ENCODE assay signal across 14 cellular contexts in genomic region chr2:211503856-211504255, GRCh38.
DNase-seq lines count a peak whose midpoint lies in the region; ATAC-seq and TF ChIP-seq lines count a peak whose summit lies in the region.
"Had no signal": no experiment of that assay in that cellular context is flagged by ENCODE, and none has a peak within 500 bp of the region (broad histone marks: within the 10 kb centered on the region; RNA-seq: fewer than 3 reads in every experiment).

No MANE protein-coding gene starts in this region.

- H3K27ac ChIP-seq in left lung = no peak overlapping the region
- H3K27ac ChIP-seq: sigmoid colon had no signal

- H3K4me1 Mint-ChIP-seq in mesothelial cell of epicardium = no peaks in the 10 kb centered on the region
- H3K4me1 Mint-ChIP-seq: activated naive CD8-positive, alpha-beta T cell treated with anti-CD3 and anti-CD28 coated beads, Interleukin-2, amount 50 U/mL, for 24 hours had no signal

- intact Hi-C loops in left lung (cut with DNase I) = no loop called here

- DNase-seq in DMS53 (lab: John Stamatoyannopoulos, UW) (peak; percentile 27), DMS53 treated with DMSO at 0.1 percent for 48 hours (lab: John Stamatoyannopoulos, UW; ENCODE audit: unreplicated experiment) (no peak), NAMALWA (ENCODE audit: low spot score) (peak; percentile 44), mesothelial cell of epicardium (ENCODE audit: low spot score in 2 of 2, unreplicated experiment in 2 of 2) (no peak), left lung (no peak), NCI-H1930 (lab: John Stamatoyannopoulos, UW) (no peak), MG63 (no peak)
- DNase-seq: activated naive CD8-positive, alpha-beta T cell treated with anti-CD3 and anti-CD28 coated beads, Interleukin-2, amount 50 U/mL, for 24 hours; DMS79 treated with DMSO at 0.1 percent for 48 hours; hippocampal formation; NCI-H69; sigmoid colon; T-helper 1 cell had no signal

- ATAC-seq in HG02678 (IDR thresholded peaks at IDR 0.05; ENCODE audit: unreplicated experiment) = peak; percentile 69
- ATAC-seq in left lung = no peak
- ATAC-seq: activated naive CD8-positive, alpha-beta T cell treated with anti-CD3 and anti-CD28 coated beads, Interleukin-2, amount 50 U/mL, for 24 hours had no signal

- TF ChIP-seq CTCF in mesothelial cell of epicardium (IDR thresholded peaks at IDR 0.05; ENCODE audit: unreplicated experiment) = peak; percentile 33
- TF ChIP-seq CTCF in left lung (IDR thresholded peaks at IDR 0.05) = no peak

- no peaks in the 10 kb centered on the region for H3K27me3 Mint-ChIP-seq in mesothelial cell of epicardium (ENCODE audit: low read depth)
- H3K27me3 Mint-ChIP-seq: activated naive CD8-positive, alpha-beta T cell treated with anti-CD3 and anti-CD28 coated beads, Interleukin-2, amount 50 U/mL, for 24 hours had no signal

- H3K4me1 ChIP-seq in left lung = no peaks in the 10 kb centered on the region
- H3K4me1 ChIP-seq: sigmoid colon had no signal

- H3K27me3 ChIP-seq in left lung (no peaks in the 10 kb centered on the region), MG63 (no peaks in the 10 kb centered on the region)
- H3K27me3 ChIP-seq: sigmoid colon had no signal

- H3K36me3 ChIP-seq in left lung = no peaks in the 10 kb centered on the region
- no peaks in the 10 kb centered on the region for H3K36me3 ChIP-seq in MG63
- H3K36me3 ChIP-seq: sigmoid colon had no signal

- no peak overlapping the region for H3K4me3 Mint-ChIP-seq in mesothelial cell of epicardium
- H3K4me3 Mint-ChIP-seq: activated naive CD8-positive, alpha-beta T cell treated with anti-CD3 and anti-CD28 coated beads, Interleukin-2, amount 50 U/mL, for 24 hours had no signal

- H3K9me3 ChIP-seq in left lung (peaks cover 0 to 11% of the 10 kb centered on the region in 2 donors), MG63 (no peaks in the 10 kb centered on the region)

- no peak overlapping the region for H3K27ac Mint-ChIP-seq in mesothelial cell of epicardium
- H3K27ac Mint-ChIP-seq: activated naive CD8-positive, alpha-beta T cell treated with anti-CD3 and anti-CD28 coated beads, Interleukin-2, amount 50 U/mL, for 24 hours had no signal

- peaks cover 24% of the 10 kb centered on the region for H3K36me3 Mint-ChIP-seq in mesothelial cell of epicardium

- H3K9me3 Mint-ChIP-seq in mesothelial cell of epicardium = peaks cover 48% of the 10 kb centered on the region

- H3K4me3 ChIP-seq in left lung = no peak overlapping the region
- no peak overlapping the region for H3K4me3 ChIP-seq in MG63
- H3K4me3 ChIP-seq: sigmoid colon had no signal

Comparison
In these comparisons a context has a peak if more than half of its experiments do, and no peak if none do; other contexts are left out.
1. DNase-seq: peak in DMS53 (single experiment) and NAMALWA (single experiment); none in DMS53 treated with DMSO at 0.1 percent for 48 hours (single experiment), mesothelial cell of epicardium (0 of 2), left lung (0 of 2), NCI-H1930 (0 of 2) and MG63 (single experiment).